Comparison of ENCODE assay signal across 1 cellular context in genomic region chr17:18371455-18371854, GRCh38.
A peak's percentile ranks its signal among the peaks of the same experiment; 100 is the strongest.
TF ChIP-seq lines count a peak whose summit lies in the region.

No MANE protein-coding gene starts in this region.

TF ChIP-seq in GM12878, 131 proteins besides CTCF, POLR2A, EP300 and RAD21 (continued from another document):
- TF ChIP-seq, protein P1, sequence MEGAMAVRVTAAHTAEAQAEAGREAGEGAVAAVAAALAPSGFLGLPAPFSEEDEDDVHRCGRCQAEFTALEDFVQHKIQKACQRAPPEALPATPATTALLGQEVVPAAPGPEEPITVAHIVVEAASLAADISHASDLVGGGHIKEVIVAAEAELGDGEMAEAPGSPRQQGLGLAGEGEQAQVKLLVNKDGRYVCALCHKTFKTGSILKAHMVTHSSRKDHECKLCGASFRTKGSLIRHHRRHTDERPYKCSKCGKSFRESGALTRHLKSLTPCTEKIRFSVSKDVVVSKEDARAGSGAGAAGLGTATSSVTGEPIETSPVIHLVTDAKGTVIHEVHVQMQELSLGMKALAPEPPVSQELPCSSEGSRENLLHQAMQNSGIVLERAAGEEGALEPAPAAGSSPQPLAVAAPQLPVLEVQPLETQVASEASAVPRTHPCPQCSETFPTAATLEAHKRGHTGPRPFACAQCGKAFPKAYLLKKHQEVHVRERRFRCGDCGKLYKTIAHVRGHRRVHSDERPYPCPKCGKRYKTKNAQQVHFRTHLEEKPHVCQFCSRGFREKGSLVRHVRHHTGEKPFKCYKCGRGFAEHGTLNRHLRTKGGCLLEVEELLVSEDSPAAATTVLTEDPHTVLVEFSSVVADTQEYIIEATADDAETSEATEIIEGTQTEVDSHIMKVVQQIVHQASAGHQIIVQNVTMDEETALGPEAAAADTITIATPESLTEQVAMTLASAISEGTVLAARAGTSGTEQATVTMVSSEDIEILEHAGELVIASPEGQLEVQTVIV (IDR thresholded peaks at IDR 0.05; ENCODE audit: borderline replicate concordance, partially characterized antibody), result no peak
- TF ChIP-seq IRF4 (IDR thresholded peaks at IDR 0.05; ENCODE audit: low read depth, low read length) (peak; percentile 85), SMAD1 (IDR thresholded peaks at IDR 0.05; ENCODE audit: low read depth, partially characterized antibody) (no peak), RCOR1 (conservative IDR thresholded peaks at IDR 0.05; ENCODE audit: low read depth, low read length) (no peak), ZNF384 (IDR thresholded peaks at IDR 0.05; ENCODE audit: borderline replicate concordance, low read depth, low read length) (peak; percentile 79), ESRRA (IDR thresholded peaks at IDR 0.05; ENCODE audit: low read length) (no peak), BHLHE40 (IDR thresholded peaks at IDR 0.05; ENCODE audit: borderline replicate concordance in 1 of 2, low read depth in 2 of 2, low read length in 1 of 2) (peak in 1 of 2 experiments; percentile 27; a peak in 1 of 4 replicates), NFIC (IDR thresholded peaks at IDR 0.05; ENCODE audit: low read depth, low read length) (no peak)
- TF ChIP-seq, protein P2, sequence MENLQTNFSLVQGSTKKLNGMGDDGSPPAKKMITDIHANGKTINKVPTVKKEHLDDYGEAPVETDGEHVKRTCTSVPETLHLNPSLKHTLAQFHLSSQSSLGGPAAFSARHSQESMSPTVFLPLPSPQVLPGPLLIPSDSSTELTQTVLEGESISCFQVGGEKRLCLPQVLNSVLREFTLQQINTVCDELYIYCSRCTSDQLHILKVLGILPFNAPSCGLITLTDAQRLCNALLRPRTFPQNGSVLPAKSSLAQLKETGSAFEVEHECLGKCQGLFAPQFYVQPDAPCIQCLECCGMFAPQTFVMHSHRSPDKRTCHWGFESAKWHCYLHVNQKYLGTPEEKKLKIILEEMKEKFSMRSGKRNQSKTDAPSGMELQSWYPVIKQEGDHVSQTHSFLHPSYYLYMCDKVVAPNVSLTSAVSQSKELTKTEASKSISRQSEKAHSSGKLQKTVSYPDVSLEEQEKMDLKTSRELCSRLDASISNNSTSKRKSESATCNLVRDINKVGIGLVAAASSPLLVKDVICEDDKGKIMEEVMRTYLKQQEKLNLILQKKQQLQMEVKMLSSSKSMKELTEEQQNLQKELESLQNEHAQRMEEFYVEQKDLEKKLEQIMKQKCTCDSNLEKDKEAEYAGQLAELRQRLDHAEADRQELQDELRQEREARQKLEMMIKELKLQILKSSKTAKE (IDR thresholded peaks at IDR 0.05; ENCODE audit: low read depth, poor library complexity, severe bottlenecking), result peak; percentile 92
- TF ChIP-seq, protein P3, sequence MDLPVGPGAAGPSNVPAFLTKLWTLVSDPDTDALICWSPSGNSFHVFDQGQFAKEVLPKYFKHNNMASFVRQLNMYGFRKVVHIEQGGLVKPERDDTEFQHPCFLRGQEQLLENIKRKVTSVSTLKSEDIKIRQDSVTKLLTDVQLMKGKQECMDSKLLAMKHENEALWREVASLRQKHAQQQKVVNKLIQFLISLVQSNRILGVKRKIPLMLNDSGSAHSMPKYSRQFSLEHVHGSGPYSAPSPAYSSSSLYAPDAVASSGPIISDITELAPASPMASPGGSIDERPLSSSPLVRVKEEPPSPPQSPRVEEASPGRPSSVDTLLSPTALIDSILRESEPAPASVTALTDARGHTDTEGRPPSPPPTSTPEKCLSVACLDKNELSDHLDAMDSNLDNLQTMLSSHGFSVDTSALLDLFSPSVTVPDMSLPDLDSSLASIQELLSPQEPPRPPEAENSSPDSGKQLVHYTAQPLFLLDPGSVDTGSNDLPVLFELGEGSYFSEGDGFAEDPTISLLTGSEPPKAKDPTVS (IDR thresholded peaks at IDR 0.05; ENCODE audit: low read depth, low read length), result no peak
